Comparison of ENCODE assay signal across 2 cellular contexts in the genomic region with DNA sequence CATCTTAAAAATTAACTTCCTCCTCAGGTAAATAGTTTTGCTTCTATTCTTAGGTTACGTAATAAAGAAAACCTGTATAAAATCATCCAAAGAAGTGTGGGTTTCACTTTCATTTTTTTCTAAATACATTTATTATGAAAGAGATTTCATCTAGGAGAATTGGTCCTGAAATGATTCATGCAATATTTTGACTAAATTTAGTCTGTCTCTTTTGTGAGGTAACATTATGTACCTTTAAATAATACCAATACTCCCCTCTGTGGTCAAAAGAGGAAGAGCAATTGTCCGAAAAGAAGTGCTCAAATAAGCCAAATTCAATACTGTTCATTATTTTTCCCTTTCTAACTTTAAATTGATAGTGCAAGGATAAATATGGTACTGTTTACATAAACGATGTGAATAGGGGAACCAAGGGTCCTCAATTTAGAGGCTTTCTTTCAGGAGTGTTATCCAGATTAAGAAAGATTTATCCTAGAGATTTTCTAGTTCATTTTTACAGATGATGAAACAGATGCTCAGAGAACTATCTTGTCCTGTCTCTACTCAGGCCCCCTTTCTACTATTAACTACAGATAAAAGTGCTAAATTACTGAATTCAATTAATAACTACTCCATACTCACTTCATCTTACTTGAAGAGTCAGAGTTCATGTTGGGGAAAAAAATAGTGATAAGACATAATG.
TF ChIP-seq lines count a peak whose summit lies in the region.

No MANE protein-coding gene starts in this region.

TF ChIP-seq in endothelial cell of umbilical vein, 7 proteins besides CTCF, POLR2A, EP300 and RAD21:
- TF ChIP-seq EZH2 (IDR thresholded peaks at IDR 0.05; ENCODE audit: borderline replicate concordance, low read depth, low read length, severe bottlenecking) (no peak), MYC (IDR thresholded peaks at IDR 0.05; ENCODE audit: low read depth, low read length) (no peak), GATA2 (IDR thresholded peaks at IDR 0.05; ENCODE audit: insufficient read depth, insufficient read length, low read depth, low read length) (no peak), JUN (IDR thresholded peaks at IDR 0.05; ENCODE audit: borderline replicate concordance, insufficient read depth, insufficient read length, low read depth) (no peak), POLR2AphosphoS5 (IDR thresholded peaks at IDR 0.05; ENCODE audit: insufficient read depth, low read depth, low read length) (no peak), FOS (IDR thresholded peaks at IDR 0.05; ENCODE audit: borderline replicate concordance, insufficient read depth, low read length) (no peak), MAX (IDR thresholded peaks at IDR 0.05; ENCODE audit: insufficient read depth, insufficient read length) (no peak)

TF ChIP-seq in neural cell, 6 proteins besides CTCF, POLR2A, EP300 and RAD21:
- no peak for TF ChIP-seq EZH2 (IDR thresholded peaks at IDR 0.05; ENCODE audit: borderline replicate concordance, insufficient read depth, low read length, poor library complexity, severe bottlenecking)
- no peak for TF ChIP-seq POLR2AphosphoS5 (IDR thresholded peaks at IDR 0.05)
- no peak for TF ChIP-seq TAF1 (IDR thresholded peaks at IDR 0.05; ENCODE audit: low read depth)
- peak; percentile 89 for TF ChIP-seq SMC3 (conservative IDR thresholded peaks at IDR 0.05; ENCODE audit: poor library complexity)
